Comparison of ENCODE assay signal across 8 cellular contexts in the genomic region with DNA sequence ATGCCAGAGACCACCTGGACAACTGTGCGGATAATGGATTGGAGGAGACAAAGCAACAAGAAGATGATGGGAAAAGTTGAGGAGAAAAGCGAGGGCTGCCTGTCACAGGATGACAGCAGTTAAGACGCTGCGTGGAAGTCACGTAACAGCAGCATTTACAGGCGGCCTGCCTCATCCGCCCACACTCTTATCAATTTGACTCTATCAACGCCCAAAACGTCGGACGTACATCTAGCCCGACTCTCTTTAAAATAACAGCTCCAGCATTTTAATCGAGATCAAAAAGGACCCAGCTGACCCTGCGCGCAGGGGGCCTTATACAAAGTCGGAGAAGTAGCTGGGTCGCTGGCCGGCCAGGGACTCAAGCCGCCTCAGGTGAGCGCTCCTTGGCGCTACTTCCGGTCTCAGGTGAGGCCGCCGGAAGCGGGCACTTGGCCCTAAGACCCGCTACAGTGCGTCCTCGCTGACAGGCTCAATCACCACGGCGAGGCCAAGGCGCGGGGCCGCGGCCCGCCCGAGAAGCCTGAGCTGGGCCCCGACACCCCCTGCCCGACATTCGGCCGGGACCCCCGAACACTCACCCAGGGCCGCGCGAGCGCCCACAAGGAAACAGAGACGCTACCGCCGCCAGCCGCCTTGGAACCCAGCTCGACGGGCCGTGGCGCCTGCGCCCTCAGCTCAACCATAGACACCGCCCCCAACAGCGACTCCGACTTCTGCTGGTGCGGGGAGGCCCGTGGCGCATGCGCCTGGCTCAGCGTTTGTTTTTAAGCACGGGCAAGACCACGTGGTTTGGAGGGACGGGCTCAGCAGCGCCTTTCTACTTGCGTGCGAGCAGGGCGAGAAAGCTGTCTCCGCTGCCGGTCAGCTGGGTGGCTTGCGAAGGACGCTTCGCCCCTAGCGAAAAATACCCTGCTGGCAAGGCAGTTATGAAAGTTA. TPM values are rescaled to one million over a fixed set of nuclear protein-coding genes. Genes with fewer than 3 reads are reported as not detected.
DNase-seq lines count a peak whose midpoint lies in the region; ATAC-seq and TF ChIP-seq lines count a peak whose summit lies in the region.

A gene (minus strand): TSS at position 741 of the 939 bp plus-strand sequence.

- H3K4me3 ChIP-seq in AG09309 (ENCODE audit: control insufficient read depth, low read depth, low read length) = peak within 1 kb of the TSS; percentile 62

- H3K27ac Mint-ChIP-seq in activated B cell treated with CpG ODN at 0.5 μM for 24 hours = peak within 1 kb of the TSS; percentile 91
- H3K27ac Mint-ChIP-seq in immature natural killer cell = peak within 1 kb of the TSS; percentile 91 to 96 (median 94)

- peaks cover 51% of the 10 kb centered on the region for H3K4me1 Mint-ChIP-seq in activated B cell treated with CpG ODN at 0.5 μM for 24 hours
- peaks cover 39 to 55% of the 10 kb centered on the region in 2 donors for H3K4me1 Mint-ChIP-seq in immature natural killer cell

- peak; percentile 88 for ATAC-seq in GM19023 (IDR thresholded peaks at IDR 0.05; ENCODE audit: unreplicated experiment)
- peak; percentile 81 for ATAC-seq in HG03196 (IDR thresholded peaks at IDR 0.05; ENCODE audit: unreplicated experiment)
- ATAC-seq in activated B cell treated with CpG ODN at 0.5 μM for 24 hours (ENCODE audit: low read depth) = peak; percentile 82

- POLR2A ChIA-PET in activated B cell treated with CpG ODN at 0.5 μM for 24 hours (lab: Charles Lee) = interaction anchor here (0.9 to 1.9 kb wide), 5 partner anchors 9 to 1260 kb away, joined by 3 to 15 read pairs (median 3); no protein-coding TSS in a partner anchor

- H3K27me3 Mint-ChIP-seq in activated B cell treated with CpG ODN at 0.5 μM for 24 hours (peaks cover 17% of the 10 kb centered on the region), immature natural killer cell (ENCODE audit: low read depth in 3 of 3) (peaks cover 4 to 9% (median 8%) of the 10 kb centered on the region in 3 donors)

- TF ChIP-seq CTCF in AG09309 (IDR thresholded peaks at IDR 0.05; ENCODE audit: control insufficient read depth, insufficient read depth, low read depth, low read length, missing control alignments) (peak; percentile 17), activated B cell treated with CpG ODN at 0.5 μM for 24 hours (IDR thresholded peaks at IDR 0.05) (no peak)

- H3K9me3 Mint-ChIP-seq in activated B cell treated with CpG ODN at 0.5 μM for 24 hours = no peaks in the 10 kb centered on the region
- H3K9me3 Mint-ChIP-seq in immature natural killer cell = peaks cover 0 to 1% (median 0%) of the 10 kb centered on the region in 6 donors

- peak within 1 kb of the TSS; percentile 93 for H3K4me3 Mint-ChIP-seq in activated B cell treated with CpG ODN at 0.5 μM for 24 hours
- peak within 1 kb of the TSS; percentile 86 to 97 (median 94) for H3K4me3 Mint-ChIP-seq in immature natural killer cell

- H3K27ac ChIP-seq in caudate nucleus (ENCODE audit: low read depth, low read length) = peak within 1 kb of the TSS; percentile 87

- intact Hi-C loops in activated B cell treated with CpG ODN at 0.5 μM for 24 hours (cut with micrococcal nuclease) = loop anchor here (1.0 to 5.0 kb wide), 7 partner anchors 30 to 1232 kb away; a partner anchor contains a TSS

- H3K36me3 Mint-ChIP-seq in activated B cell treated with CpG ODN at 0.5 μM for 24 hours (ENCODE audit: low read depth) (peaks cover 7% of the 10 kb centered on the region), immature natural killer cell (peaks cover 0 to 4% (median 0%) of the 10 kb centered on the region in 3 donors)

- DNase-seq in AG09309 (ENCODE audit: low read depth) (peak; percentile 96), NCI-H226 (peak; percentile 96), activated B cell treated with CpG ODN at 0.5 μM for 24 hours (peak; percentile 92), caudate nucleus (lab: John Stamatoyannopoulos, UW) (peak; percentile 24 to 99 (median 95)), immature natural killer cell (peak; percentile 94 to 96 (median 95)), smooth muscle cell of the brain vasculature (ENCODE audit: low read depth, low spot score) (peak; percentile 96)

- CTCF ChIA-PET in activated B cell treated with CpG ODN at 0.5 μM for 24 hours (lab: Charles Lee) = interaction anchor here (1.0 to 1.1 kb wide), 2 partner anchors 55 to 56 kb away, joined by 3 read pairs; no protein-coding TSS in a partner anchor

RNA-seq across cellular contexts. Expression of the gene that starts here (rescaled TPM):
- total RNA-seq in activated B cell treated with CpG ODN at 0.5 μM for 24 hours = 37.4 and 46.2 TPM in 2 replicates
- 10 to 100 TPM in 1 of 3 donors, 1 to 10 TPM in 2; 5.2 to 14.6 (median 9.1) TPM for polyA plus RNA-seq in immature natural killer cell

Comparison
In these comparisons a context has a peak if more than half of its experiments do, and no peak if none do; other contexts are left out.
1. Peak in every context shown above with its lines: DNase-seq, ATAC-seq, H3K4me3 ChIP-seq and H3K27ac ChIP-seq.